Comparison of ENCODE assay signal across 2 cellular contexts in genomic region chr3:195712535-195712910, GRCh38. TPM values are rescaled to one million over a fixed set of nuclear protein-coding genes. Genes with fewer than 3 reads are reported as not detected.
"Had no signal": no experiment of that assay in that cellular context is flagged by ENCODE, and none has a peak within 500 bp of the region (broad histone marks: within the 10 kb centered on the region; RNA-seq: fewer than 3 reads in every experiment).

No MANE protein-coding gene starts in this region.

RNA-seq across cellular contexts. Expression of gene MUC20, which starts 8.3 kb away (rescaled TPM):
- total RNA-seq: HT1080, SK-MEL-5 had no signal
